Comparison of ENCODE assay signal across 20 cellular contexts in genomic region chr18:36471393-36471792, GRCh38.
DNase-seq lines count a peak whose midpoint lies in the region; ATAC-seq and TF ChIP-seq lines count a peak whose summit lies in the region.
"Had no signal": no experiment of that assay in that cellular context is flagged by ENCODE, and none has a peak within 500 bp of the region (broad histone marks: within the 10 kb centered on the region; RNA-seq: fewer than 3 reads in every experiment).

No MANE protein-coding gene starts in this region.

- intact Hi-C loops in left ventricle myocardium inferior (cut with micrococcal nuclease) (no loop called here), left ventricle myocardium superior (cut with micrococcal nuclease) (no loop called here), mammary epithelial cell (cut with micrococcal nuclease) (no loop called here), CD14-positive monocyte (cut with micrococcal nuclease) (no loop called here)

- no peak for ATAC-seq in left ventricle myocardium superior
- ATAC-seq: HepG2 had no signal

- dilution Hi-C loops in mammary epithelial cell (cut with HindIII; ENCODE audit: low sequenced_read_pairs), result no loop called here

- TF ChIP-seq CTCF in left ventricle myocardium inferior (IDR thresholded peaks at IDR 0.05; ENCODE audit: borderline replicate concordance) (no peak), mammary epithelial cell (conservative IDR thresholded peaks at IDR 0.05 in 1 of 2, IDR thresholded peaks at IDR 0.05 in 1 of 2; ENCODE audit: extremely low read depth in 1 of 2, insufficient read depth in 1 of 2, low read depth in 1 of 2, low read length in 2 of 2) (no peak), neural crest cell (conservative IDR thresholded peaks at IDR 0.05) (no peak), CD14-positive monocyte (IDR thresholded peaks at IDR 0.05) (no peak)

- H3K27me3 Mint-ChIP-seq in neural crest cell (ENCODE audit: low read depth), result no peaks in the 10 kb centered on the region
- H3K27me3 Mint-ChIP-seq in CD14-positive monocyte (ENCODE audit: low read depth in 3 of 3), result peaks cover 0 to 3% (median 0%) of the 10 kb centered on the region in 3 donors

- H3K4me2 ChIP-seq in mammary epithelial cell (ENCODE audit: insufficient read depth, low read depth, low read length), result no peak overlapping the region
- H3K4me2 ChIP-seq: BLaER1, SK-N-SH had no signal

- peak overlapping the region; percentile 65 for H3K27ac Mint-ChIP-seq in neural crest cell (ENCODE audit: unreplicated experiment)
- H3K27ac Mint-ChIP-seq in CD14-positive monocyte, result no peak overlapping the region

- H3K36me3 ChIP-seq in left ventricle myocardium inferior, result no peaks in the 10 kb centered on the region
- H3K36me3 ChIP-seq in mammary epithelial cell (ENCODE audit: insufficient read depth, low read length), result no peaks in the 10 kb centered on the region
- H3K36me3 ChIP-seq: BLaER1 had no signal

- 42% methylated on average over 5 of the region's 5 CpGs for WGBS in mammary epithelial cell (ENCODE audit: low coverage, missing lambda C conversion rate)

- H3K4me3 Mint-ChIP-seq in neural crest cell, result peak overlapping the region; percentile 45
- H3K4me3 Mint-ChIP-seq in CD14-positive monocyte, result no peak overlapping the region

- DNase-seq in left ventricle myocardium inferior, result no peak
- DNase-seq in left ventricle myocardium superior, result no peak
- peak; percentile 27 for DNase-seq in mammary epithelial cell
- DNase-seq in neural crest cell (ENCODE audit: low read depth, low spot score), result no peak
- no peak for DNase-seq in NCI-H1105 (lab: John Stamatoyannopoulos, UW)
- DNase-seq in A172 (ENCODE audit: low spot score), result no peak
- no peak for DNase-seq in CD14-positive monocyte (ENCODE audit: low spot score)
- DNase-seq: GM23248; KG1; MV-4-11; NCI-H1417; NCI-H187; NCI-H2107; NCI-H510A; NCI-H748 treated with DMSO at 0.1 percent for 48 hours; NK-92 treated with Interleukin-12 subunit alpha and Interleukin-12 subunit beta, amount 100 ng/mL, for 24 hours; SHP77; SK-N-SH had no signal

- in situ Hi-C loops in mammary epithelial cell (cut with MboI; ENCODE audit: low sequenced_read_pairs in 2 of 2), result no loop called here

- no TSS peak for BruUV-seq in mammary epithelial cell (replicated peaks; lab: Mats Ljungman, UMichigan)

- H3K4me3 ChIP-seq in left ventricle myocardium inferior (no peak overlapping the region), mammary epithelial cell (replicated peaks in 1 of 3; ENCODE audit: insufficient read depth in 1 of 3, low read depth in 2 of 3, low read length in 3 of 3) (no peak overlapping the region)
- H3K4me3 ChIP-seq: BLaER1, GM23248 had no signal

- no peak overlapping the region for H3K9ac ChIP-seq in mammary epithelial cell (ENCODE audit: insufficient read depth, low read length)
- H3K9ac ChIP-seq: BLaER1, GM23248, SK-N-SH had no signal

- H3K27ac ChIP-seq in left ventricle myocardium inferior (replicated peaks) (peak overlapping the region; percentile 92), mammary epithelial cell (ENCODE audit: insufficient read depth, low read depth, low read length) (no peak overlapping the region)
- H3K27ac ChIP-seq: BLaER1, GM23248 had no signal

- H4K20me1 ChIP-seq in mammary epithelial cell (ENCODE audit: insufficient read depth, low read length), result no peaks in the 10 kb centered on the region
- H4K20me1 ChIP-seq: BLaER1 had no signal

- CTCF ChIA-PET in mammary epithelial cell (lab: Charles Lee; ENCODE audit: low non-redundant PET), result no interaction called here

- H2AFZ ChIP-seq in mammary epithelial cell (ENCODE audit: low read depth, low read length), result no peak overlapping the region
- H2AFZ ChIP-seq: GM23248 had no signal

- H3K4me1 Mint-ChIP-seq in neural crest cell, result peaks cover 42% of the 10 kb centered on the region
- no peaks in the 10 kb centered on the region for H3K4me1 Mint-ChIP-seq in CD14-positive monocyte

- H3K79me2 ChIP-seq in mammary epithelial cell (ENCODE audit: insufficient read depth, low read length), result peaks cover 3% of the 10 kb centered on the region

- no peaks in the 10 kb centered on the region for H3K36me3 Mint-ChIP-seq in neural crest cell (ENCODE audit: low read depth)
- no peaks in the 10 kb centered on the region for H3K36me3 Mint-ChIP-seq in CD14-positive monocyte

- H3K4me1 ChIP-seq in left ventricle myocardium inferior, result peaks cover 52% of the 10 kb centered on the region
- H3K4me1 ChIP-seq in mammary epithelial cell (ENCODE audit: insufficient read depth, low read length), result peaks cover 12% of the 10 kb centered on the region
- H3K4me1 ChIP-seq: BLaER1 had no signal

- H3K9me3 Mint-ChIP-seq in neural crest cell, result no peaks in the 10 kb centered on the region
- H3K9me3 Mint-ChIP-seq in CD14-positive monocyte, result peaks cover 0 to 3% (median 0%) of the 10 kb centered on the region in 7 donors

- H3K9me3 ChIP-seq in left ventricle myocardium inferior (replicated peaks) (no peaks in the 10 kb centered on the region), mammary epithelial cell (replicated peaks; ENCODE audit: insufficient read depth, low read length) (no peaks in the 10 kb centered on the region)
- H3K9me3 ChIP-seq: BLaER1, SK-N-SH had no signal

- no peaks in the 10 kb centered on the region for H3K27me3 ChIP-seq in left ventricle myocardium inferior (ENCODE audit: low read depth)
- H3K27me3 ChIP-seq in mammary epithelial cell (ENCODE audit: insufficient read depth, low read length), result no peaks in the 10 kb centered on the region
- H3K27me3 ChIP-seq: BLaER1 had no signal
